8 cellular contexts compared by ENCODE assay signal in the genomic region with DNA sequence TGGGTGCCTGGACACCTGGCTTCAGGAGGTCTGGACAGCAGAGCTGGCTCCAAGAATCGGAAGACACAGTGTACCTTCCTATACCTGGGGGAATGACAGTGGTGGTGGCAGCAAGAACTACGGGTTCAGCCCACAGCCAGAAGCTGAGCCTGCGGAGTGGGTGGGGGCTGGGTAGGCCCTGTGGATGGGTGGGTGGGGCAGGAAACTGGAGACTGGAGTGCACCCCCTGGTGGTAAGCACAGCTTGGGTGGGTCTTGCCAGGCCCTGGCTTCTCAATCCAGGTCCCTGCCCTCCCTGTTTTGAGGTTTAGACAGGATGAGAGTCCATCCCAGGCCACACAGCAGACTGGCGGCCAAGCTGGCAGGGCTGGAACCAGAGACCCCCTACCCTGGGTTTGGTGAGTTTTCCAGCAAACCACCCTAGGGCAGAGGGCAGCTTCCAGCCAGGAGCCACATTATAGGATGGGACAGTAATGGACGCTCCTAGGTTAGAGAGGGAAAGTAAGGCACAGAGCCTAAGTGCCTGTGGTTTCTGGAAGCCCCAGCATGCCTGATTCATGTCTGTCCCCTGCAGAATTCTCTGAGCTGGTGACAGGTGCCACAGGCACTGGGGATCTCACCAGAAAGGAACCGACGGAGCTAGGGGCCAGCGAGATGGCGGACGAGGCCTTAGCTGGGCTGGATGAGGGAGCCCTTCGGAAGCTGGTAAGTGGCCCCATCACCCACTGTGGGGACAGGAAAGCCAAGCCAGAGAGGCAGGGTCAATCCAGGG. TPM values are rescaled to one million over a fixed set of nuclear protein-coding genes. Genes with fewer than 3 reads are reported as not detected.
DNase-seq lines count a peak whose midpoint lies in the region; ATAC-seq and TF ChIP-seq lines count a peak whose summit lies in the region.

No MANE protein-coding gene starts in this region.

- no peaks in the 10 kb centered on the region for H3K36me3 ChIP-seq in GM23338 (ENCODE audit: insufficient read depth)
- H3K36me3 ChIP-seq in mammary epithelial cell (ENCODE audit: insufficient read depth, low read length) = peaks cover 5% of the 10 kb centered on the region
- peaks cover 0 to 7% of the 10 kb centered on the region in 2 donors for H3K36me3 ChIP-seq in left lung

- H4K20me1 ChIP-seq in GM23338 (replicated peaks; ENCODE audit: insufficient read depth) (peaks cover 4% of the 10 kb centered on the region; the same call in 1 of the 2 replicates), mammary epithelial cell (ENCODE audit: insufficient read depth, low read length) (peaks cover 1% of the 10 kb centered on the region)

- H3K4me1 Mint-ChIP-seq in GM23338 = peaks cover 37% of the 10 kb centered on the region
- H3K4me1 Mint-ChIP-seq in T-cell = peaks cover 32 to 41% (median 33%) of the 10 kb centered on the region in 3 donors

- peaks cover 7% of the 10 kb centered on the region; the same call in 1 of the 2 replicates for H3F3A ChIP-seq in GM23338 (replicated peaks; ENCODE audit: low read depth)

- dilution Hi-C loops in mammary epithelial cell (cut with HindIII; ENCODE audit: low sequenced_read_pairs) = loop anchor here (5.0 kb wide), 1 partner anchor 50 kb away; no protein-coding TSS in a partner anchor

- no peaks in the 10 kb centered on the region for H3K27me3 ChIP-seq in AG04450 (ENCODE audit: control insufficient read depth, insufficient read depth, low read length)
- peaks cover 9% of the 10 kb centered on the region for H3K27me3 ChIP-seq in GM23338 (ENCODE audit: insufficient read depth)
- H3K27me3 ChIP-seq in mammary epithelial cell (ENCODE audit: insufficient read depth, low read length) = no peaks in the 10 kb centered on the region
- no peaks in the 10 kb centered on the region for H3K27me3 ChIP-seq in left lung

- CTCF ChIA-PET in AG04450 (lab: Charles Lee) = interaction anchor here (0.5 to 8.6 kb wide), 18 partner anchors 18 to 1470 kb away, joined by 3 to 85 read pairs (median 4); partner anchors contain the start of genes MORC2 and TUG1
- CTCF ChIA-PET in T-cell (lab: Charles Lee) = interaction anchor here in 1 of 2 donors (1.1 kb wide), 1 partner anchor 114 kb away, joined by 3 read pairs; the partner anchor contains the start of genes MORC2 and TUG1
- CTCF ChIA-PET in mammary epithelial cell (lab: Charles Lee; ENCODE audit: low non-redundant PET) = interaction anchor here (1.4 kb wide), 1 partner anchor 136 kb away, joined by 17 read pairs; no protein-coding TSS in a partner anchor

- in situ Hi-C loops in mammary epithelial cell (cut with MboI; ENCODE audit: low sequenced_read_pairs in 2 of 2) = loop anchor here in 1 of 2 donors (25.0 kb wide), 1 partner anchor 320 kb away; no protein-coding TSS in a partner anchor

- H3K9ac ChIP-seq in mammary epithelial cell (ENCODE audit: insufficient read depth, low read length) = peak overlapping the region; percentile 95

- peaks cover 21% of the 10 kb centered on the region for H3K4me1 ChIP-seq in GM23338 (ENCODE audit: insufficient read depth)
- H3K4me1 ChIP-seq in mammary epithelial cell (ENCODE audit: insufficient read depth, low read length) = peaks cover 50% of the 10 kb centered on the region
- H3K4me1 ChIP-seq in left lung = peaks cover 18 to 62% of the 10 kb centered on the region in 2 donors

- DNase-seq in AG04450 (ENCODE audit: low read depth, low spot score) = no peak
- peak; percentile 79 for DNase-seq in GM23338 (ENCODE audit: low spot score)
- peak in 31 of 34 experiments; percentile 22 to 64 (median 45) for DNase-seq in T-cell
- DNase-seq in mammary epithelial cell = peak; percentile 62
- peak in 1 of 2 donors; percentile 68 for DNase-seq in left lung
- peak; percentile 61 to 64 for DNase-seq in stimulated activated CD8-positive, alpha-beta memory T cell treated with anti-CD3 and anti-CD28 coated beads, Interleukin-2, amount 100 ng/mL, for 48 hours (ENCODE audit: low read depth in 2 of 2)

- H3K4me3 ChIP-seq in AG04450 (ENCODE audit: low read depth, low read length) (peak overlapping the region; percentile 91), GM23338 (peak overlapping the region; percentile 96), mammary epithelial cell (replicated peaks in 1 of 3; ENCODE audit: insufficient read depth in 1 of 3, low read depth in 2 of 3, low read length in 3 of 3) (peak overlapping the region; percentile 79 to 91 (median 82)), left lung (peak overlapping the region; percentile 66 to 77)

- H3K4me3 Mint-ChIP-seq in GM23338 (peak overlapping the region; percentile 94), T-cell (peak overlapping the region; percentile 17 to 85 (median 63))

- BruUV-seq in mammary epithelial cell (replicated peaks; lab: Mats Ljungman, UMichigan) = no TSS peak

- H3K9me2 ChIP-seq in GM23338 (ENCODE audit: insufficient read depth) = no peaks in the 10 kb centered on the region

- TF ChIP-seq CTCF in AG04450 (IDR thresholded peaks at IDR 0.05; ENCODE audit: low read depth, low read length) (peak; percentile 71), GM23338 (conservative IDR thresholded peaks at IDR 0.05; ENCODE audit: low read depth in 2 of 2) (peak; percentile 56 to 70), mammary epithelial cell (conservative IDR thresholded peaks at IDR 0.05 in 1 of 2, IDR thresholded peaks at IDR 0.05 in 1 of 2; ENCODE audit: extremely low read depth in 1 of 2, insufficient read depth in 1 of 2, low read depth in 1 of 2, low read length in 2 of 2) (peak; percentile 61 to 72), left lung (IDR thresholded peaks at IDR 0.05) (peak; percentile 46 to 51)

- H3K27ac ChIP-seq in AG04450 (ENCODE audit: low read depth, low read length) = peak overlapping the region; percentile 65
- H3K27ac ChIP-seq in GM23338 (ENCODE audit: low read depth) = no peak overlapping the region
- peak overlapping the region; percentile 80 for H3K27ac ChIP-seq in mammary epithelial cell (ENCODE audit: insufficient read depth, low read depth, low read length)
- peak overlapping the region; percentile 90 to 95 for H3K27ac ChIP-seq in left lung

- H2AFZ ChIP-seq in GM23338 (no peak overlapping the region), mammary epithelial cell (ENCODE audit: low read depth, low read length) (no peak overlapping the region)

- 37% methylated on average over 7 of the region's 11 CpGs for WGBS in mammary epithelial cell (ENCODE audit: low coverage, missing lambda C conversion rate)

- H3K4me2 ChIP-seq in GM23338 = peak overlapping the region; percentile 100
- peak overlapping the region; percentile 96 for H3K4me2 ChIP-seq in mammary epithelial cell (ENCODE audit: insufficient read depth, low read depth, low read length)

- H3K79me2 ChIP-seq in GM23338 (replicated peaks; ENCODE audit: insufficient read depth) = peaks cover 12% of the 10 kb centered on the region
- peaks cover 67% of the 10 kb centered on the region for H3K79me2 ChIP-seq in mammary epithelial cell (ENCODE audit: insufficient read depth, low read length)

- H3K36me3 Mint-ChIP-seq in GM23338 (ENCODE audit: low read depth) (no peaks in the 10 kb centered on the region; the same call in 2 of the 3 replicates), T-cell (no peaks in the 10 kb centered on the region)

- H3K9me3 Mint-ChIP-seq in GM23338 (no peaks in the 10 kb centered on the region), T-cell (no peaks in the 10 kb centered on the region)

- no peak overlapping the region for H3K27ac Mint-ChIP-seq in GM23338
- peak overlapping the region in 1 of 2 donors; percentile 69 for H3K27ac Mint-ChIP-seq in T-cell

- POLR2A ChIA-PET in AG04450 (lab: Yijun Ruan, JAX) (interaction anchor here (1.2 to 6.3 kb wide), 2 partner anchors 27 to 114 kb away, joined by 3 to 94 read pairs; partner anchors contain the start of genes MORC2 and TUG1), T-cell (lab: Charles Lee) (interaction anchor here (0.6 kb wide), 3 partner anchors 136 to 531 kb away, joined by 3 to 7 read pairs (median 6); partner anchors contain the start of gene PIK3IP1 (in 1 of the 2))

- peaks cover 26% of the 10 kb centered on the region for H3K27me3 Mint-ChIP-seq in GM23338 (ENCODE audit: insufficient read depth, low read depth, poor library complexity)
- H3K27me3 Mint-ChIP-seq in T-cell = no peaks in the 10 kb centered on the region

- no peaks in the 10 kb centered on the region; the same call in 1 of the 2 replicates for H3K9me3 ChIP-seq in AG04450 (ENCODE audit: control insufficient read depth, insufficient read depth, low read length)
- H3K9me3 ChIP-seq in mammary epithelial cell (replicated peaks; ENCODE audit: insufficient read depth, low read length) = no peaks in the 10 kb centered on the region
- no peaks in the 10 kb centered on the region for H3K9me3 ChIP-seq in left lung

- intact Hi-C loops in mammary epithelial cell (cut with micrococcal nuclease) = loop anchor here (1.0 to 10.0 kb wide), 7 partner anchors 21 to 448 kb away; partner anchors contain the start of genes SLC35E4 and TUG1
- intact Hi-C loops in left lung (cut with DNase I) = loop anchor here (10.0 kb wide), 2 partner anchors 138 to 318 kb away; no protein-coding TSS in a partner anchor

- ATAC-seq in GM23338 (peak; percentile 6), T-cell (replicated peaks in 1 of 4) (no peak), left lung (no peak), GM19324 (IDR thresholded peaks at IDR 0.05; ENCODE audit: low FRiP score, unreplicated experiment) (no peak), HG02571 (IDR thresholded peaks at IDR 0.05; ENCODE audit: unreplicated experiment) (no peak)

RNA-seq across cellular contexts. Expression of gene SMTN, which starts 1.7 kb away (rescaled TPM):
- 13.2 and 14.1 TPM in 2 replicates for polyA plus RNA-seq in AG04450 (2011; rRNA removed)
- 13.1 and 13.5 TPM in 2 replicates for polyA minus RNA-seq in AG04450 (2011; rRNA and poly(A)+ RNA removed)
- 16.3 and 27.4 TPM in 2 replicates for total RNA-seq in GM23338 (2014; rRNA removed; shearing (Covaris generic))
- 32.2 and 34.0 TPM in 2 replicates for polyA plus RNA-seq in GM23338 (2016; fragmentation: Nextera tagmentation; extraction: Ambion mirVana)
- total RNA-seq in T-cell = 10 to 100 TPM in 1 of 5 donors, 1 to 10 TPM in 4; 2.6 to 10.1 (median 3.8) TPM
- total RNA-seq in mammary epithelial cell = 100 to 1,000 TPM in 1 of 2 donors, 10 to 100 TPM in 1; 79.9 to 363 TPM
- 138 TPM for polyA plus RNA-seq in mammary epithelial cell
- 148 TPM for polyA minus RNA-seq in mammary epithelial cell
- total RNA-seq in left lung = 10 to 100 TPM; 86.4 to 99.7 TPM

RNA-seq across cellular contexts. Expression of gene SELENOM, which starts 24.6 kb away (rescaled TPM):
- polyA plus RNA-seq in AG04450 (2011; rRNA removed) = 89.0 and 153 TPM in 2 replicates
- polyA minus RNA-seq in AG04450 (2011; rRNA and poly(A)+ RNA removed) = 76.8 and 85.9 TPM in 2 replicates
- total RNA-seq in GM23338 (2014; rRNA removed; shearing (Covaris generic)) = 44.9 and 67.6 TPM in 2 replicates
- 49.7 and 50.8 TPM in 2 replicates for polyA plus RNA-seq in GM23338 (2016; fragmentation: Nextera tagmentation; extraction: Ambion mirVana)
- 10 to 100 TPM; 46.4 to 67.8 (median 53.7) TPM for total RNA-seq in T-cell
- total RNA-seq in mammary epithelial cell = 10 to 100 TPM; 24.6 to 38.7 TPM
- 21.8 TPM for polyA plus RNA-seq in mammary epithelial cell
- 4.7 TPM for polyA minus RNA-seq in mammary epithelial cell
- 100 to 1,000 TPM in 1 of 2 donors, 10 to 100 TPM in 1; 80.0 to 115 TPM for total RNA-seq in left lung

RNA-seq across cellular contexts. Expression of gene INPP5J, which starts 40.0 kb away (rescaled TPM):
- polyA plus RNA-seq in AG04450 (2011; rRNA removed) (0.91 and 0.92 TPM in 2 replicates), GM23338 (2016; fragmentation: Nextera tagmentation; extraction: Ambion mirVana) (4.8 and 5.3 TPM in 2 replicates), mammary epithelial cell (0.37 TPM)
- 1.5 and 2.2 TPM in 2 replicates for polyA minus RNA-seq in AG04450 (2011; rRNA and poly(A)+ RNA removed)
- 11.2 and 14.5 TPM in 2 replicates for total RNA-seq in GM23338 (2014; rRNA removed; shearing (Covaris generic))
- total RNA-seq in T-cell (1 to 10 TPM in 1 of 5 donors, under 1 TPM in 4; 0.23 to 1.1 (median 0.35) TPM), mammary epithelial cell (1 to 10 TPM in 1 of 2 donors, under 1 TPM in 1; 0.50 to 2.7 TPM), left lung (1 to 10 TPM; 3.8 to 4.0 TPM)
- 2.4 TPM for polyA minus RNA-seq in mammary epithelial cell

RNA-seq across cellular contexts. Expression of gene PLA2G3, which starts 57.5 kb away (rescaled TPM):
- polyA plus RNA-seq in AG04450 (2011; rRNA removed) (0.10 and 0.11 TPM in 2 replicates), GM23338 (2016; fragmentation: Nextera tagmentation; extraction: Ambion mirVana) (15.3 and 18.0 TPM in 2 replicates), mammary epithelial cell (not detected)
- polyA minus RNA-seq in AG04450 (2011; rRNA and poly(A)+ RNA removed) = 0.09 TPM in 1 of 2 replicates, not detected in the other
- 31.0 and 34.5 TPM in 2 replicates for total RNA-seq in GM23338 (2014; rRNA removed; shearing (Covaris generic))
- total RNA-seq in T-cell (not detected), mammary epithelial cell (not detected), left lung (1 to 10 TPM; 4.3 to 9.9 TPM)
- polyA minus RNA-seq in mammary epithelial cell = not detected
